35 cellular contexts compared by ENCODE assay signal in genomic region chr6:140284871-140285270, GRCh38.
"Had no signal": no experiment of that assay in that cellular context is flagged by ENCODE, and none has a peak within 500 bp of the region (broad histone marks: within the 10 kb centered on the region; RNA-seq: fewer than 3 reads in every experiment).

No MANE protein-coding gene starts in this region.

- H3K36me3 Mint-ChIP-seq: activated CD4-positive, alpha-beta memory T cell treated with anti-CD3 and anti-CD28 coated beads for 36 hours; activated naive CD4-positive, alpha-beta T cell treated with anti-CD3 and anti-CD28 coated beads, Interleukin-2, amount 10 ng/mL, durations not matched to agents 7 days and 5 days; activated naive CD8-positive, alpha-beta T cell had no signal

- H3K4me2 ChIP-seq: KMS-11 had no signal

- H3K9me3 ChIP-seq: Peyer's patch had no signal

- H3K9me3 Mint-ChIP-seq: activated B cell treated with CpG ODN at 0.5 μM for 24 hours; activated CD4-positive, alpha-beta memory T cell treated with anti-CD3 and anti-CD28 coated beads for 36 hours; activated naive CD4-positive, alpha-beta T cell treated with anti-CD3 and anti-CD28 coated beads, Interleukin-2, amount 10 ng/mL, durations not matched to agents 7 days and 5 days; activated naive CD8-positive, alpha-beta T cell treated with anti-CD3 and anti-CD28 coated beads, Interleukin-2, amount 50 U/mL, for 24 hours; activated T-cell treated with anti-CD3 and anti-CD28 coated beads, Interleukin-2, amount 50 U/mL, for 4 hours had no signal

- H3K4me3 ChIP-seq: Peyer's patch had no signal

- ATAC-seq: activated naive CD8-positive, alpha-beta T cell treated with anti-CD3 and anti-CD28 coated beads, Interleukin-2, amount 50 U/mL, for 24 hours; activated T-cell treated with anti-CD3 and anti-CD28 coated beads, Interleukin-2, amount 50 U/mL, for 4 hours; PC-3 had no signal

- H3K36me3 ChIP-seq: brain microvascular endothelial cell, Peyer's patch had no signal

- DNase-seq: activated B cell treated with CpG ODN at 0.5 μM for 24 hours; activated CD4-positive, alpha-beta memory T cell treated with anti-CD3 and anti-CD28 coated beads for 36 hours; activated CD4-positive, alpha-beta T cell treated with anti-CD3 and anti-CD28 coated beads for 4 hours; activated CD4-positive, alpha-beta T cell treated with anti-CD3 and anti-CD28 coated beads, Interleukin-2, amount 50 U/mL, for 1 hour; activated CD4-positive, CD25-positive, alpha-beta regulatory T cell treated with anti-CD3 and anti-CD28 coated beads, Interleukin-2, amount 50 U/mL, for 72 hours; activated CD8-positive, alpha-beta memory T cell treated with anti-CD3 and anti-CD28 coated beads, Interleukin-2, amount 50 U/mL, for 4 hours; activated effector memory CD4-positive, alpha-beta T cell treated with Interleukin-2 at 50 U/mL for 16 hours; activated naive CD4-positive, alpha-beta T cell treated with anti-CD3 and anti-CD28 coated beads, Interleukin-2, amount 10 ng/mL, durations not matched to agents 7 days and 5 days; activated naive CD8-positive, alpha-beta T cell treated with anti-CD3 and anti-CD28 coated beads, Interleukin-2, amount 50 U/mL, for 24 hours; activated T-cell treated with anti-CD3 and anti-CD28 coated beads for 4 hours; activated T-cell treated with anti-CD3 and anti-CD28 coated beads, Interleukin-2, amount 50 U/mL, for 4 hours; anterior cingulate cortex; brain microvascular endothelial cell; central memory CD4-positive, alpha-beta T cell; NCI-H1092 treated with DMSO at 0.1 percent for 48 hours; NCI-H1417; NCI-H146; NCI-H187; NCI-H2081; NCI-H226; NCI-H446 treated with DMSO at 0.1 percent for 48 hours; NCI-H524 treated with DMSO at 0.1 percent for 48 hours; NCI-H748 treated with DMSO at 0.1 percent for 48 hours; NK-92 treated with Interleukin-12 subunit alpha and Interleukin-12 subunit beta, amount 100 ng/mL, for 24 hours; PC-3; Peyer's patch; RPMI8226; SHP77 treated with DMSO at 0.1 percent for 48 hours; SW 1271; T-helper 1 cell; T-helper 2 cell; T-helper 9 cell had no signal

- H3K27me3 ChIP-seq: brain microvascular endothelial cell, Peyer's patch had no signal

- H3K27me3 Mint-ChIP-seq: activated B cell treated with CpG ODN at 0.5 μM for 24 hours; activated naive CD4-positive, alpha-beta T cell treated with anti-CD3 and anti-CD28 coated beads, Interleukin-2, amount 10 ng/mL, durations not matched to agents 7 days and 5 days had no signal

- H3K4me3 Mint-ChIP-seq: activated B cell treated with CpG ODN at 0.5 μM for 24 hours; activated CD4-positive, alpha-beta memory T cell treated with anti-CD3 and anti-CD28 coated beads for 36 hours; activated naive CD4-positive, alpha-beta T cell treated with anti-CD3 and anti-CD28 coated beads, Interleukin-2, amount 10 ng/mL, durations not matched to agents 7 days and 5 days; activated naive CD8-positive, alpha-beta T cell; activated naive CD8-positive, alpha-beta T cell treated with anti-CD3 and anti-CD28 coated beads, Interleukin-2, amount 50 U/mL, for 24 hours; activated T-cell treated with anti-CD3 and anti-CD28 coated beads, Interleukin-2, amount 50 U/mL, for 4 hours had no signal

- H3K4me1 Mint-ChIP-seq: activated B cell treated with CpG ODN at 0.5 μM for 24 hours; activated naive CD4-positive, alpha-beta T cell treated with anti-CD3 and anti-CD28 coated beads, Interleukin-2, amount 10 ng/mL, durations not matched to agents 7 days and 5 days; activated naive CD8-positive, alpha-beta T cell treated with anti-CD3 and anti-CD28 coated beads, Interleukin-2, amount 50 U/mL, for 24 hours had no signal

- H3K27ac ChIP-seq: brain microvascular endothelial cell, KMS-11, Peyer's patch, VCaP had no signal

- H3K27ac Mint-ChIP-seq: activated B cell treated with CpG ODN at 0.5 μM for 24 hours; activated CD4-positive, alpha-beta memory T cell treated with anti-CD3 and anti-CD28 coated beads for 36 hours; activated naive CD4-positive, alpha-beta T cell treated with anti-CD3 and anti-CD28 coated beads, Interleukin-2, amount 10 ng/mL, durations not matched to agents 7 days and 5 days; activated naive CD8-positive, alpha-beta T cell; activated naive CD8-positive, alpha-beta T cell treated with anti-CD3 and anti-CD28 coated beads, Interleukin-2, amount 50 U/mL, for 24 hours had no signal

- H3K9ac ChIP-seq: KMS-11 had no signal

- H3K4me1 ChIP-seq: Peyer's patch had no signal
